In the genomic region with DNA sequence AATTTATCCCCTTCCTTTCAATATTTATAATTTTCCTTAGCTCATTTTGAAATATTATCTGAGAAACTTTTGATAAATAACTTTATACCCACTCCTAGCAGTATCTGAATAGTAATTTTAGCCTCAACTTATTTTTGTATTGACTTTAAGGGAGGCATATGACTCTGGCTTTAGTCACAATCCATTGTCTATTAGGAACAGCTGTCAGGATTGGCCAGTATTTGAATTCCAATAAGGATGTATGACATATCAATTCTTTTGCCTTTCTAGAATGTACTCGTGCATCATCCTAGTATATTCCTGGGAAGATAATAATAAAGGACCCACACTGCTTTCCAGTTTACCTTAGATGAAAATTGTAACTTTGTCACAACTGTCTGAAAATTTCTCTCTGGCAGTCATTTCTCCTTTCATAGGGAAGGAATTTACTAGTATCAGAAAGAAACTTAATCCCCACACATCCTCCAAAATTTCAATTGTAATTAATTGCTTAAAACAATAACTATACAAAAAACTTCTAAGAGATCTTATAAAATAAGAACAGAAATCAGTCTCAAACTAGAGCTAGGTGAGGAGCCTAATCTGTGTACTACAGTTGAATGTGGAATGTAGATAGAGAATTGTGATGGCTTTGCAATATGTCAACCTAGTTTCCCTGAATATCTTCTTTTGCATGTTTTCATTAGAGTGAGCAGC, we compare ENCODE assay signal across 17 cellular contexts.
DNase-seq lines count a peak whose midpoint lies in the region; TF ChIP-seq lines count a peak whose summit lies in the region.
"Had no signal": no experiment of that assay in that cellular context is flagged by ENCODE, and none has a peak within 500 bp of the region (broad histone marks: within the 10 kb centered on the region; RNA-seq: fewer than 3 reads in every experiment).

No MANE protein-coding gene starts in this region.

- no peak for TF ChIP-seq EP300 in SK-N-SH (IDR thresholded peaks at IDR 0.05; ENCODE audit: borderline replicate concordance in 1 of 2, low read depth in 1 of 2, low read length in 1 of 2)

- no peaks in the 10 kb centered on the region for H3K79me1 ChIP-seq in H9 (ENCODE audit: insufficient read depth, low read depth, low read length, poor library complexity, severe bottlenecking)

- intact Hi-C loops in lower leg skin (cut with DNase I; ENCODE audit: low total_unique reads), result no loop called here

- DNase-seq in H9 (no peak), fibroblast of peridontal ligament (ENCODE audit: extremely low read depth) (peak; percentile 78), osteocyte (ENCODE audit: extremely low spot score, unreplicated experiment) (no peak), lower leg skin (ENCODE audit: low spot score in 2 of 2) (no peak), NCI-H146 treated with DMSO at 0.1 percent for 48 hours (lab: John Stamatoyannopoulos, UW; ENCODE audit: unreplicated experiment) (no peak), NCI-H1436 treated with DMSO at 0.1 percent for 48 hours (lab: John Stamatoyannopoulos, UW) (no peak), SK-N-SH (no peak)
- DNase-seq: activated CD4-positive, alpha-beta T cell treated with anti-CD3 and anti-CD28 coated beads, Interleukin-2, amount 10 ng/mL, durations not matched to agents 24 days and 14 days; activated gamma-delta T cell; KG1; left colon; NCI-H1092 treated with DMSO at 0.1 percent for 48 hours; NCI-H748 treated with DMSO at 0.1 percent for 48 hours; ovary; stimulated activated CD4-positive, alpha-beta T cell treated with anti-CD3 and anti-CD28 coated beads, Interleukin-4, amount 100 ng/mL, for 1 hour; T1000 had no signal

- no peak for TF ChIP-seq RAD21 in SK-N-SH (IDR thresholded peaks at IDR 0.05; ENCODE audit: low read length)

- no peaks in the 10 kb centered on the region for H3K23me2 ChIP-seq in H9 (ENCODE audit: insufficient read length, low read depth, low read length, poor library complexity, severe bottlenecking)

- no CpG with 5 or more reads among the region's 1 CpG for WGBS in H9 (ENCODE audit: extremely low coverage, insufficient read length, low lambda C conversion rate)
- 47 to 48% methylated on average over 1 of the region's 1 CpG for WGBS in lower leg skin, 2 donors
- WGBS in SK-N-SH (ENCODE audit: low lambda C conversion rate), result 3% methylated on average over 1 of the region's 1 CpG

- TF ChIP-seq POLR2A in lower leg skin (IDR thresholded peaks at IDR 0.05), result no peak

- H3K36me3 ChIP-seq in SU-DHL-6 (ENCODE audit: low read length) (no peaks in the 10 kb centered on the region), SK-N-SH (replicated peaks in 1 of 2; ENCODE audit: control insufficient read depth in 1 of 2, insufficient read depth in 2 of 2, low read length in 1 of 2) (no peaks in the 10 kb centered on the region)
- H3K36me3 ChIP-seq: ovary had no signal

- H3K4me1 ChIP-seq in H9 (ENCODE audit: insufficient read depth, low read length) (no peaks in the 10 kb centered on the region), SK-N-SH (ENCODE audit: control insufficient read depth in 1 of 2, insufficient read depth in 2 of 2, low read depth in 1 of 2, low read length in 1 of 2) (no peaks in the 10 kb centered on the region)

- H2BK15ac ChIP-seq in H9 (ENCODE audit: low read depth, low read length), result no peak overlapping the region

- no peaks in the 10 kb centered on the region for H3K27me3 Mint-ChIP-seq in H9 (ENCODE audit: low read depth)
- no peaks in the 10 kb centered on the region for H3K27me3 Mint-ChIP-seq in osteocyte (ENCODE audit: unreplicated experiment)
- H3K27me3 Mint-ChIP-seq: activated CD4-positive, alpha-beta T cell treated with anti-CD3 and anti-CD28 coated beads, Interleukin-2, amount 10 ng/mL, durations not matched to agents 24 days and 14 days had no signal

- CTCF ChIA-PET in SK-N-SH (lab: Yijun Ruan, JAX), result no interaction called here

- no peak overlapping the region for H2BK120ac ChIP-seq in H9 (ENCODE audit: low read depth, low read length, poor library complexity, severe bottlenecking)

- no peak overlapping the region for H4K8ac ChIP-seq in H9 (replicated peaks; ENCODE audit: insufficient read length, low read depth, low read length)

- H3K56ac ChIP-seq in H9 (ENCODE audit: insufficient read length, low read depth, low read length), result no peak overlapping the region

- H4K20me1 ChIP-seq in H9 (ENCODE audit: control insufficient read depth, insufficient read depth, insufficient read length) (no peaks in the 10 kb centered on the region), SU-DHL-6 (ENCODE audit: low read depth, low read length) (no peaks in the 10 kb centered on the region), SK-N-SH (ENCODE audit: insufficient read depth) (no peaks in the 10 kb centered on the region)

- no peak overlapping the region for H3K14ac ChIP-seq in H9 (ENCODE audit: insufficient read depth, low read length)

- POLR2A ChIA-PET in SK-N-SH (lab: Yijun Ruan, JAX), result no interaction called here

- H2AFZ ChIP-seq in H9 (ENCODE audit: low read length), result no peak overlapping the region
- H2AFZ ChIP-seq in SU-DHL-6 (ENCODE audit: low read depth, low read length, severe bottlenecking), result peak overlapping the region; percentile 54
- H2AFZ ChIP-seq in SK-N-SH (ENCODE audit: low read depth), result no peak overlapping the region

- H3K79me2 ChIP-seq in H9 (ENCODE audit: insufficient read depth, low read length), result no peaks in the 10 kb centered on the region
- H3K79me2 ChIP-seq in SU-DHL-6 (ENCODE audit: insufficient read depth, low read length), result no peaks in the 10 kb centered on the region
- no peaks in the 10 kb centered on the region for H3K79me2 ChIP-seq in SK-N-SH (ENCODE audit: insufficient read depth)

- no peak overlapping the region for H2BK12ac ChIP-seq in H9 (ENCODE audit: insufficient read length, low read depth, low read length)

- peak overlapping the region; percentile 90 for H2BK20ac ChIP-seq in H9 (ENCODE audit: low read depth, low read length, poor library complexity, severe bottlenecking)

- H4K5ac ChIP-seq in H9 (ENCODE audit: insufficient read length, low read depth, low read length), result no peak overlapping the region

- no peaks in the 10 kb centered on the region for H3K9me3 ChIP-seq in H9 (ENCODE audit: control insufficient read depth, low read depth, low read length)
- no peaks in the 10 kb centered on the region for H3K9me3 ChIP-seq in SU-DHL-6 (ENCODE audit: insufficient read depth, low read length)
- no peaks in the 10 kb centered on the region for H3K9me3 ChIP-seq in SK-N-SH
- H3K9me3 ChIP-seq: ovary had no signal

- H3F3A ChIP-seq in SU-DHL-6 (ENCODE audit: insufficient read depth) (no peaks in the 10 kb centered on the region), SK-N-SH (replicated peaks; ENCODE audit: insufficient read depth) (no peaks in the 10 kb centered on the region)

- H3K4ac ChIP-seq in H9 (ENCODE audit: low read depth, low read length), result no peak overlapping the region

- no peak overlapping the region for H4K91ac ChIP-seq in H9 (ENCODE audit: insufficient read length, low read depth, low read length)

- H3K9ac ChIP-seq in H9 (ENCODE audit: extremely low read depth, insufficient read length, low read length), result no peak overlapping the region
- H3K9ac ChIP-seq in SU-DHL-6 (ENCODE audit: low read length), result no peak overlapping the region
- H3K9ac ChIP-seq in SK-N-SH, result no peak overlapping the region

- H3K36me3 Mint-ChIP-seq in H9 (ENCODE audit: insufficient read depth in 1 of 3, low read depth in 3 of 3) (no peaks in the 10 kb centered on the region; a peak in 1 of 7 replicates), osteocyte (ENCODE audit: unreplicated experiment) (no peaks in the 10 kb centered on the region)

- H3K4me3 Mint-ChIP-seq in H9, result no peak overlapping the region
- H3K4me3 Mint-ChIP-seq in osteocyte (ENCODE audit: unreplicated experiment), result peak overlapping the region; percentile 26
- H3K4me3 Mint-ChIP-seq: activated CD4-positive, alpha-beta T cell treated with anti-CD3 and anti-CD28 coated beads, Interleukin-2, amount 10 ng/mL, durations not matched to agents 24 days and 14 days had no signal

- H2BK5ac ChIP-seq in H9 (ENCODE audit: insufficient read length, low read length), result no peak overlapping the region

- no peak overlapping the region for H3K23ac ChIP-seq in H9 (ENCODE audit: insufficient read length, low read depth, low read length)

- H2AK5ac ChIP-seq in H9 (ENCODE audit: insufficient read length, low read length), result no peak overlapping the region

- H3K27ac Mint-ChIP-seq in H9, result peak overlapping the region in 2 of 3 experiments; percentile 8 to 25; a peak in 2 of 7 replicates
- H3K27ac Mint-ChIP-seq in osteocyte (ENCODE audit: unreplicated experiment), result peak overlapping the region; percentile 77
- H3K27ac Mint-ChIP-seq: activated CD4-positive, alpha-beta T cell treated with anti-CD3 and anti-CD28 coated beads, Interleukin-2, amount 10 ng/mL, durations not matched to agents 24 days and 14 days had no signal

- H3K4me3 ChIP-seq in SU-DHL-6 (ENCODE audit: insufficient read depth, low read length, poor library complexity, severe bottlenecking), result no peak overlapping the region
- no peak overlapping the region for H3K4me3 ChIP-seq in lower leg skin (ENCODE audit: low read depth, poor library complexity, severe bottlenecking)
- peak overlapping the region in 1 of 2 experiments; percentile 0; a peak in 1 of 4 replicates for H3K4me3 ChIP-seq in SK-N-SH (ENCODE audit: low read depth in 2 of 2, low read length in 1 of 2)
- H3K4me3 ChIP-seq: ovary had no signal

- H3K4me1 Mint-ChIP-seq in H9 (peaks cover 9 to 11% of the 10 kb centered on the region in 2 experiments), osteocyte (ENCODE audit: unreplicated experiment) (peaks cover 29% of the 10 kb centered on the region)
- H3K4me1 Mint-ChIP-seq: activated CD4-positive, alpha-beta T cell treated with anti-CD3 and anti-CD28 coated beads, Interleukin-2, amount 10 ng/mL, durations not matched to agents 24 days and 14 days had no signal

- H3K27ac ChIP-seq in H9 (ENCODE audit: insufficient read length, low read depth, low read length) (no peak overlapping the region), SU-DHL-6 (ENCODE audit: low read depth, low read length) (no peak overlapping the region), SK-N-SH (ENCODE audit: low read depth in 2 of 2, low read length in 1 of 2) (no peak overlapping the region)
- H3K27ac ChIP-seq: ovary had no signal

- H3K27me3 ChIP-seq in H9 (ENCODE audit: insufficient read depth, low read length) (no peaks in the 10 kb centered on the region), SU-DHL-6 (ENCODE audit: low read length) (no peaks in the 10 kb centered on the region), SK-N-SH (ENCODE audit: insufficient read depth) (no peaks in the 10 kb centered on the region; the same call in 1 of the 2 replicates)
- H3K27me3 ChIP-seq: ovary had no signal

- H3K18ac ChIP-seq in H9 (ENCODE audit: insufficient read length, low read depth, low read length), result no peak overlapping the region

- H3T11ph ChIP-seq in H9 (ENCODE audit: low read length), result no peak overlapping the region

- TF ChIP-seq CTCF in H9 (conservative IDR thresholded peaks at IDR 0.05), result no peak
- TF ChIP-seq CTCF in SU-DHL-6 (IDR thresholded peaks at IDR 0.05; ENCODE audit: insufficient read depth, low read length, poor library complexity, severe bottlenecking), result no peak
- no peak for TF ChIP-seq CTCF in osteocyte (IDR thresholded peaks at IDR 0.05)
- TF ChIP-seq CTCF in lower leg skin (IDR thresholded peaks at IDR 0.05), result no peak
- TF ChIP-seq CTCF in SK-N-SH (IDR thresholded peaks at IDR 0.05), result no peak

- no peaks in the 10 kb centered on the region; a peak in 1 of 5 replicates for H3K9me3 Mint-ChIP-seq in H9
- H3K9me3 Mint-ChIP-seq in osteocyte (ENCODE audit: unreplicated experiment), result no peaks in the 10 kb centered on the region
- H3K9me3 Mint-ChIP-seq: activated CD4-positive, alpha-beta T cell treated with anti-CD3 and anti-CD28 coated beads, Interleukin-2, amount 10 ng/mL, durations not matched to agents 24 days and 14 days had no signal

- no peaks in the 10 kb centered on the region for H3K9me2 ChIP-seq in SU-DHL-6 (replicated peaks; ENCODE audit: insufficient read depth, low read length)
- no peaks in the 10 kb centered on the region for H3K9me2 ChIP-seq in SK-N-SH

- no peak overlapping the region for H3K4me2 ChIP-seq in H9 (ENCODE audit: insufficient read depth, insufficient read length, low read length)
- no peak overlapping the region for H3K4me2 ChIP-seq in SU-DHL-6 (ENCODE audit: low read depth, low read length, poor library complexity, severe bottlenecking)
- H3K4me2 ChIP-seq in SK-N-SH, result no peak overlapping the region; the same call in 1 of the 2 replicates
